19 cellular contexts compared by ENCODE assay signal in the genomic region with DNA sequence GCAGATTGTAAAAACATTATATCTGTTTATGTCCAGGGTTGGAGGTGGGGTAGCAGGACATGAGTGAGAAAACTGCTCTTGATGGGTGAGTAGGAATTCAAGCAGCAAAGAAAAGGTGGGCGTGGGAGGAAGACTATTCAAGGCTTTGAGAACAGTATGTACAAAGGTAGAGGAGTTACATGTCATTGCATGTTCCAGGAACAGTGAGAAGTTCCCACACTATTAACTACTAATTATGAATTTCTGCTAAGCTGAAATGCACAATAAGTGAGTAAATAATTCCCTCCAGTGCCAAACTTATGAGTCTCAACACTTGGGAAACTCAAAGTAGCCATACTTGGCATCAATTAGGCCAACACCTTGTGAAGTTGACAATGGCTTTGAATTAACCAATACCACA.
DNase-seq lines count a peak whose midpoint lies in the region; ATAC-seq and TF ChIP-seq lines count a peak whose summit lies in the region.
"Had no signal": no experiment of that assay in that cellular context is flagged by ENCODE, and none has a peak within 500 bp of the region (broad histone marks: within the 10 kb centered on the region; RNA-seq: fewer than 3 reads in every experiment).

No MANE protein-coding gene starts in this region.

- H3K4me3 Mint-ChIP-seq in activated naive CD4-positive, alpha-beta T cell treated with anti-CD3 and anti-CD28 coated beads, Interleukin-2, amount 10 ng/mL, durations not matched to agents 7 days and 5 days: no peak overlapping the region
- H3K4me3 Mint-ChIP-seq in MCF 10A (ENCODE audit: unreplicated experiment): peak overlapping the region; percentile 13
- H3K4me3 Mint-ChIP-seq: endodermal cell, H9 had no signal

- intact Hi-C loops in MCF 10A (cut with micrococcal nuclease): loop anchor here (1.0 kb wide), 1 partner anchor 133 kb away; no protein-coding TSS in a partner anchor

- H3K4me3 ChIP-seq in skin epidermis: no peak overlapping the region
- H3K4me3 ChIP-seq: ascending aorta, pancreas had no signal

- POLR2A ChIA-PET in MCF 10A (lab: Yijun Ruan, JAX): interaction anchor here (1.0 to 2.6 kb wide), 2 partner anchors 11 to 80 kb away, joined by 3 to 13 read pairs; a partner anchor contains a TSS

- no peak for DNase-seq in activated naive CD4-positive, alpha-beta T cell treated with anti-CD3 and anti-CD28 coated beads, Interleukin-2, amount 10 ng/mL, durations not matched to agents 7 days and 5 days
- DNase-seq in activated naive CD4-positive, alpha-beta T cell treated with anti-CD3 and anti-CD28 coated beads, Interleukin-2, amount 50 U/mL, for 72 hours (ENCODE audit: low spot score in 2 of 2): no peak
- DNase-seq in HPDE6-E6E7 (ENCODE audit: extremely low spot score): peak; percentile 12
- peak; percentile 86 for DNase-seq in MCF 10A (ENCODE audit: unreplicated experiment)
- DNase-seq: COR-L47; endodermal cell; H9; hippocampal formation; islet precursor cell; NCI-H1092; NCI-H2107; NCI-H69; pancreas; stimulated activated CD4-positive, alpha-beta T cell treated with anti-CD3 and anti-CD28 coated beads, Interleukin-1b, Interleukin-23, amount 100 ng/mL, for 48 hours had no signal

- peaks cover 10% of the 10 kb centered on the region for H3K27me3 Mint-ChIP-seq in activated naive CD4-positive, alpha-beta T cell treated with anti-CD3 and anti-CD28 coated beads, Interleukin-2, amount 10 ng/mL, durations not matched to agents 7 days and 5 days
- no peaks in the 10 kb centered on the region for H3K27me3 Mint-ChIP-seq in MCF 10A (ENCODE audit: insufficient read depth, unreplicated experiment)

- peaks cover 22% of the 10 kb centered on the region for H3K4me1 Mint-ChIP-seq in activated naive CD4-positive, alpha-beta T cell treated with anti-CD3 and anti-CD28 coated beads, Interleukin-2, amount 10 ng/mL, durations not matched to agents 7 days and 5 days
- peaks cover 22% of the 10 kb centered on the region for H3K4me1 Mint-ChIP-seq in MCF 10A (ENCODE audit: insufficient read depth, unreplicated experiment)

- ATAC-seq in activated naive CD4-positive, alpha-beta T cell treated with anti-CD3 and anti-CD28 coated beads, Interleukin-2, amount 50 U/mL, for 72 hours: no peak
- no peak for ATAC-seq in HG03280 (IDR thresholded peaks at IDR 0.05; ENCODE audit: unreplicated experiment)
- ATAC-seq in GM21390 (IDR thresholded peaks at IDR 0.05; ENCODE audit: unreplicated experiment): no peak
- no peak for ATAC-seq in HG03135 (IDR thresholded peaks at IDR 0.05; ENCODE audit: unreplicated experiment)
- ATAC-seq: pancreas had no signal

- H3K9me3 Mint-ChIP-seq in activated naive CD4-positive, alpha-beta T cell treated with anti-CD3 and anti-CD28 coated beads, Interleukin-2, amount 10 ng/mL, durations not matched to agents 7 days and 5 days: no peaks in the 10 kb centered on the region
- H3K9me3 Mint-ChIP-seq in activated naive CD4-positive, alpha-beta T cell treated with anti-CD3 and anti-CD28 coated beads, Interleukin-2, amount 50 U/mL, for 72 hours: no peaks in the 10 kb centered on the region
- peaks cover 7% of the 10 kb centered on the region for H3K9me3 Mint-ChIP-seq in MCF 10A (ENCODE audit: unreplicated experiment)
- H3K9me3 Mint-ChIP-seq: endodermal cell, H9 had no signal

- no peaks in the 10 kb centered on the region for H3K36me3 Mint-ChIP-seq in activated naive CD4-positive, alpha-beta T cell treated with anti-CD3 and anti-CD28 coated beads, Interleukin-2, amount 10 ng/mL, durations not matched to agents 7 days and 5 days
- H3K36me3 Mint-ChIP-seq in activated naive CD4-positive, alpha-beta T cell treated with anti-CD3 and anti-CD28 coated beads, Interleukin-2, amount 50 U/mL, for 72 hours: no peaks in the 10 kb centered on the region
- peaks cover 10% of the 10 kb centered on the region for H3K36me3 Mint-ChIP-seq in MCF 10A (ENCODE audit: insufficient read depth, unreplicated experiment)

- no peak for TF ChIP-seq CTCF in MCF 10A (IDR thresholded peaks at IDR 0.05; ENCODE audit: unreplicated experiment)

- CTCF ChIA-PET in activated naive CD4-positive, alpha-beta T cell treated with anti-CD3 and anti-CD28 coated beads, Interleukin-2, amount 10 ng/mL, durations not matched to agents 7 days and 5 days (lab: Charles Lee): interaction anchor here (1.1 kb wide), 1 partner anchor 81 kb away, joined by 3 read pairs; no protein-coding TSS in a partner anchor
- CTCF ChIA-PET in MCF 10A (lab: Yijun Ruan, JAX): interaction anchor here (0.6 to 1.1 kb wide), 3 partner anchors 19 to 45 kb away, joined by 3 to 5 read pairs (median 3); no protein-coding TSS in a partner anchor

- BruUV-seq in MCF 10A (replicated peaks; lab: Mats Ljungman, UMichigan): no TSS peak

- peak overlapping the region in 15 of 21 experiments; percentile 2 to 75 (median 52) for H3K27ac ChIP-seq in skin epidermis
- H3K27ac ChIP-seq: ascending aorta, pancreas had no signal

- H3K27ac Mint-ChIP-seq in activated naive CD4-positive, alpha-beta T cell treated with anti-CD3 and anti-CD28 coated beads, Interleukin-2, amount 10 ng/mL, durations not matched to agents 7 days and 5 days: peak overlapping the region; percentile 88
- no peak overlapping the region for H3K27ac Mint-ChIP-seq in activated naive CD4-positive, alpha-beta T cell treated with anti-CD3 and anti-CD28 coated beads, Interleukin-2, amount 50 U/mL, for 72 hours
- H3K27ac Mint-ChIP-seq in MCF 10A (ENCODE audit: low read depth, unreplicated experiment): peak overlapping the region; percentile 84
- H3K27ac Mint-ChIP-seq: endodermal cell had no signal

Comparison
In these comparisons a context has a peak if more than half of its experiments do, and no peak if none do; other contexts are left out.
1. H3K27ac Mint-ChIP-seq: peak in activated naive CD4-positive, alpha-beta T cell treated with anti-CD3 and anti-CD28 coated beads, Interleukin-2, amount 10 ng/mL, durations not matched to agents 7 days and 5 days (single experiment) and MCF 10A (single experiment); none in activated naive CD4-positive, alpha-beta T cell treated with anti-CD3 and anti-CD28 coated beads, Interleukin-2, amount 50 U/mL, for 72 hours (0 of 2).
2. DNase-seq: peak in HPDE6-E6E7 (single experiment) and MCF 10A (single experiment); none in activated naive CD4-positive, alpha-beta T cell treated with anti-CD3 and anti-CD28 coated beads, Interleukin-2, amount 10 ng/mL, durations not matched to agents 7 days and 5 days (single experiment) and activated naive CD4-positive, alpha-beta T cell treated with anti-CD3 and anti-CD28 coated beads, Interleukin-2, amount 50 U/mL, for 72 hours (0 of 2).